ENCODE assay signal across 33 cellular contexts in the genomic region with DNA sequence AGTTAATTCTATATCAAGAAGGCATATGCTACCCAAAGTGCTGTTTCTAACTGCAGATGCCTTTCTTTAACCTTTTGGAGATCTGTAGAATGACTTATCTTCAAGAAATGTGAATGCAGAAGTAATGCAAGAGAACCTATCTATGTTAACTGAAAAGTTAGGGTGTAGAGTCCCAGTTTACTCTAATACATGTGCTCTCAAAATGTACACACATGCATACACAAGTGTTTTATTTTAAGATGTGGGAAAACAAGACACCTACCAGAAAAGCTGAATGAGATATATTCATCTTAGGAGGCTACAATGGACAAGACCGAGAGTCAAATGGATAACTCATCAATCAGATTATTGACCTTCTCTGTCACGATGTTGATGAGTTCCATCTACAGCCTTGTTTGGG.
"Had no signal": no experiment of that assay in that cellular context is flagged by ENCODE, and none has a peak within 500 bp of the region (broad histone marks: within the 10 kb centered on the region; RNA-seq: fewer than 3 reads in every experiment).

No MANE protein-coding gene starts in this region.

- H3K4me1 ChIP-seq: esophagus squamous epithelium, gastroesophageal sphincter had no signal

- DNase-seq: activated CD4-positive, alpha-beta memory T cell treated with anti-CD3 and anti-CD28 coated beads for 36 hours; activated CD4-positive, alpha-beta T cell treated with anti-CD3 and anti-CD28 coated beads for 36 hours; activated CD4-positive, CD25-positive, alpha-beta regulatory T cell; activated CD4-positive, CD25-positive, alpha-beta regulatory T cell treated with anti-CD3 and anti-CD28 coated beads, Interleukin-2, amount 50 U/mL, for 72 hours; activated CD8-positive, alpha-beta memory T cell treated with anti-CD3 and anti-CD28 coated beads, Interleukin-2, amount 10 ng/mL, durations not matched to agents 7 days and 5 days; activated CD8-positive, alpha-beta memory T cell treated with anti-CD3 and anti-CD28 coated beads, Interleukin-2, amount 50 U/mL, for 4 hours; activated CD8-positive, alpha-beta T cell treated with anti-CD3 and anti-CD28 coated beads, Interleukin-2, amount 10 ng/mL, durations not matched to agents 7 days and 5 days; activated effector memory CD4-positive, alpha-beta T cell treated with anti-CD3 and anti-CD28 coated beads, Interleukin-2, amount 50 U/mL, for 16 hours; activated naive CD4-positive, alpha-beta T cell treated with anti-CD3 and anti-CD28 coated beads, Interleukin-2, amount 10 ng/mL, durations not matched to agents 7 days and 5 days; activated T-cell treated with anti-CD3 and anti-CD28 coated beads, Interleukin-2, amount 50 U/mL, for 24 hours; amniotic stem cell; anterior cingulate cortex; brain microvascular endothelial cell; cortex of kidney; effector CD4-positive, alpha-beta T cell; effector memory CD8-positive, alpha-beta T cell; esophagus squamous epithelium; foreskin melanocyte; heart right ventricle; T-helper 1 cell; T-helper 17 cell; T1000 had no signal

- H3K4me3 Mint-ChIP-seq: activated CD4-positive, alpha-beta memory T cell treated with anti-CD3 and anti-CD28 coated beads for 36 hours; activated CD4-positive, alpha-beta T cell treated with anti-CD3 and anti-CD28 coated beads for 36 hours; activated CD4-positive, alpha-beta T cell treated with anti-CD3 and anti-CD28 coated beads, Interleukin-2, amount 10 ng/mL, durations not matched to agents 24 days and 14 days; activated CD8-positive, alpha-beta memory T cell treated with anti-CD3 and anti-CD28 coated beads, Interleukin-2, amount 10 ng/mL, durations not matched to agents 7 days and 5 days; activated CD8-positive, alpha-beta T cell treated with anti-CD3 and anti-CD28 coated beads, Interleukin-2, amount 10 ng/mL, durations not matched to agents 7 days and 5 days; activated naive CD4-positive, alpha-beta T cell treated with anti-CD3 and anti-CD28 coated beads, Interleukin-2, amount 10 ng/mL, durations not matched to agents 7 days and 5 days; activated naive CD8-positive, alpha-beta T cell; activated T-cell treated with anti-CD3 and anti-CD28 coated beads, Interleukin-2, amount 50 U/mL, for 24 hours; effector memory CD8-positive, alpha-beta T cell; T-helper 17 cell; T-helper 2 cell treated with Interferon-gamma antibody and Interleukin-4, amounts not matched to agents 5 μg/mL and 100 μg/mL, for 36 hours had no signal

- H3K27me3 ChIP-seq: brain microvascular endothelial cell, hepatocyte had no signal

- H3K27ac Mint-ChIP-seq: activated CD4-positive, alpha-beta memory T cell treated with anti-CD3 and anti-CD28 coated beads for 36 hours; activated CD4-positive, alpha-beta T cell treated with anti-CD3 and anti-CD28 coated beads for 36 hours; activated CD4-positive, alpha-beta T cell treated with anti-CD3 and anti-CD28 coated beads, Interleukin-2, amount 10 ng/mL, durations not matched to agents 24 days and 14 days; activated CD8-positive, alpha-beta memory T cell treated with anti-CD3 and anti-CD28 coated beads, Interleukin-2, amount 10 ng/mL, durations not matched to agents 7 days and 5 days; activated CD8-positive, alpha-beta T cell treated with anti-CD3 and anti-CD28 coated beads, Interleukin-2, amount 10 ng/mL, durations not matched to agents 7 days and 5 days; activated naive CD4-positive, alpha-beta T cell treated with anti-CD3 and anti-CD28 coated beads, Interleukin-2, amount 10 ng/mL, durations not matched to agents 7 days and 5 days; activated naive CD8-positive, alpha-beta T cell; activated T-cell treated with anti-CD3 and anti-CD28 coated beads, Interleukin-2, amount 50 U/mL, for 24 hours; activated T-helper 2 cell treated with anti-CD3 and anti-CD28 coated beads, Interferon-gamma antibody, Interleukin-2, Interleukin-4, amounts not matched to agents 10 μg/mL and 5 μg/mL and 100 μg/mL, durations not matched to agents 14 hours and 24 hours and 36 hours; effector memory CD8-positive, alpha-beta T cell; T-helper 17 cell; T-helper 2 cell treated with Interferon-gamma antibody and Interleukin-4, amounts not matched to agents 5 μg/mL and 100 μg/mL, for 36 hours had no signal

- H3K79me2 ChIP-seq: hepatocyte had no signal

- H3K4me1 Mint-ChIP-seq: T-helper 17 cell had no signal

- H3K27ac ChIP-seq: brain microvascular endothelial cell, epithelial cell of prostate, esophagus squamous epithelium, gastroesophageal sphincter, hepatocyte had no signal

- FAIRE-seq: astrocyte, bronchial epithelial cell, colon, endothelial cell of umbilical vein had no signal

- H3K9me3 ChIP-seq: esophagus squamous epithelium, gastroesophageal sphincter, heart right ventricle had no signal

- H3K9me3 Mint-ChIP-seq: activated CD4-positive, alpha-beta memory T cell treated with anti-CD3 and anti-CD28 coated beads for 36 hours; activated CD4-positive, alpha-beta T cell treated with anti-CD3 and anti-CD28 coated beads, Interleukin-2, amount 10 ng/mL, durations not matched to agents 24 days and 14 days; activated naive CD4-positive, alpha-beta T cell treated with anti-CD3 and anti-CD28 coated beads, Interleukin-2, amount 10 ng/mL, durations not matched to agents 7 days and 5 days; activated T-cell treated with anti-CD3 and anti-CD28 coated beads, Interleukin-2, amount 50 U/mL, for 24 hours; activated T-helper 2 cell treated with anti-CD3 and anti-CD28 coated beads, Interferon-gamma antibody, Interleukin-2, Interleukin-4, amounts not matched to agents 10 μg/mL and 5 μg/mL and 100 μg/mL, durations not matched to agents 14 hours and 24 hours and 36 hours; effector memory CD8-positive, alpha-beta T cell; T-helper 2 cell treated with Interferon-gamma antibody and Interleukin-4, amounts not matched to agents 5 μg/mL and 100 μg/mL, for 36 hours had no signal

- H3K4me3 ChIP-seq: esophagus squamous epithelium, gastroesophageal sphincter, heart right ventricle, hepatocyte had no signal

- ATAC-seq: activated CD8-positive, alpha-beta memory T cell treated with anti-CD3 and anti-CD28 coated beads, Interleukin-2, amount 10 ng/mL, durations not matched to agents 7 days and 5 days; activated CD8-positive, alpha-beta T cell treated with anti-CD3 and anti-CD28 coated beads, Interleukin-2, amount 10 ng/mL, durations not matched to agents 7 days and 5 days; effector memory CD8-positive, alpha-beta T cell; gastroesophageal sphincter; T-helper 17 cell had no signal

- H3K4me2 ChIP-seq: hepatocyte had no signal

- H3K36me3 Mint-ChIP-seq: activated CD4-positive, alpha-beta memory T cell treated with anti-CD3 and anti-CD28 coated beads for 36 hours; activated CD8-positive, alpha-beta memory T cell treated with anti-CD3 and anti-CD28 coated beads, Interleukin-2, amount 10 ng/mL, durations not matched to agents 7 days and 5 days; activated naive CD4-positive, alpha-beta T cell treated with anti-CD3 and anti-CD28 coated beads, Interleukin-2, amount 10 ng/mL, durations not matched to agents 7 days and 5 days; activated naive CD8-positive, alpha-beta T cell had no signal

- H3K36me3 ChIP-seq: brain microvascular endothelial cell, esophagus squamous epithelium, gastroesophageal sphincter, heart right ventricle had no signal

- H2AFZ ChIP-seq: hepatocyte had no signal
